In genomic region chr16:17261197-17261858, GRCh38 we compare ENCODE assay signal across 17 cellular contexts.
DNase-seq lines count a peak whose midpoint lies in the region; ATAC-seq and TF ChIP-seq lines count a peak whose summit lies in the region.
"Had no signal": no experiment of that assay in that cellular context is flagged by ENCODE, and none has a peak within 500 bp of the region (broad histone marks: within the 10 kb centered on the region; RNA-seq: fewer than 3 reads in every experiment).

No MANE protein-coding gene starts in this region.

- peak; percentile 22 for DNase-seq in stimulated activated CD4-positive, alpha-beta T cell treated with anti-CD3 and anti-CD28 coated beads, Interleukin-15, amount 100 ng/mL, for 24 hours
- DNase-seq in stimulated activated CD4-positive, alpha-beta T cell treated with anti-CD3 and anti-CD28 coated beads, Interleukin-2, amount 100 ng/mL, for 24 hours: no peak
- peak; percentile 22 for DNase-seq in NOMO-1 treated with DMSO at 0.1 percent for 48 hours (lab: John Stamatoyannopoulos, UW; ENCODE audit: unreplicated experiment)
- DNase-seq in central memory CD8-positive, alpha-beta T cell (ENCODE audit: low spot score in 2 of 2): no peak
- no peak for DNase-seq in coronary artery (ENCODE audit: low spot score)
- no peak for DNase-seq in A673 (ENCODE audit: low spot score)
- DNase-seq in CD1c-positive myeloid dendritic cell (ENCODE audit: extremely low spot score): no peak
- DNase-seq: anterior cingulate cortex, DND-41, glutamatergic neuron, NCI-H2029 treated with DMSO at 0.1 percent for 48 hours, pancreas, SIG-M5, small intestine, substantia nigra had no signal

- TF ChIP-seq CTCF in coronary artery (IDR thresholded peaks at IDR 0.05) (no peak), A673 (conservative IDR thresholded peaks at IDR 0.05; ENCODE audit: low read depth, low read length) (no peak)

- H3K27me3 Mint-ChIP-seq in central memory CD8-positive, alpha-beta T cell: no peaks in the 10 kb centered on the region

- CTCF ChIA-PET in A673 (lab: Charles Lee): no interaction called here

- no peaks in the 10 kb centered on the region for H3K4me1 ChIP-seq in A673 (ENCODE audit: insufficient read depth, low read length, poor library complexity, severe bottlenecking)

- no TSS peak for BruUV-seq in A673 (replicated peaks; lab: Mats Ljungman, UMichigan)

- no peak overlapping the region for H3K27ac ChIP-seq in coronary artery
- no peak overlapping the region for H3K27ac ChIP-seq in A673 (ENCODE audit: low read depth, low read length, poor library complexity, severe bottlenecking)
- H3K27ac ChIP-seq: BLaER1, pancreas had no signal

- H3K27me3 ChIP-seq in A673 (replicated peaks; ENCODE audit: insufficient read depth, low read depth, low read length, poor library complexity): no peaks in the 10 kb centered on the region
- H3K27me3 ChIP-seq: BLaER1, pancreas had no signal

- peak; percentile 58 for ATAC-seq in central memory CD8-positive, alpha-beta T cell (replicated peaks; ENCODE audit: extremely low read depth, poor library complexity, severe bottlenecking)
- ATAC-seq: pancreas had no signal

- H3K9me3 Mint-ChIP-seq in central memory CD8-positive, alpha-beta T cell: no peaks in the 10 kb centered on the region
- H3K9me3 Mint-ChIP-seq: mesothelial cell of epicardium had no signal

- no peak overlapping the region for H3K4me3 Mint-ChIP-seq in central memory CD8-positive, alpha-beta T cell
- H3K4me3 Mint-ChIP-seq: mesothelial cell of epicardium had no signal

- H3K9me3 ChIP-seq in A673 (ENCODE audit: low read depth, low read length, poor library complexity, severe bottlenecking): no peaks in the 10 kb centered on the region
- H3K9me3 ChIP-seq: BLaER1, pancreas had no signal

- no peak overlapping the region for H3K27ac Mint-ChIP-seq in central memory CD8-positive, alpha-beta T cell (ENCODE audit: low read depth)
- H3K27ac Mint-ChIP-seq: mesothelial cell of epicardium had no signal

- peaks cover 59% of the 10 kb centered on the region for H3K4me1 Mint-ChIP-seq in central memory CD8-positive, alpha-beta T cell
- H3K4me1 Mint-ChIP-seq: mesothelial cell of epicardium had no signal

- peaks cover 3% of the 10 kb centered on the region for H3K36me3 Mint-ChIP-seq in central memory CD8-positive, alpha-beta T cell (ENCODE audit: insufficient read depth)
- H3K36me3 Mint-ChIP-seq: mesothelial cell of epicardium had no signal

- intact Hi-C loops in A673 (cut with micrococcal nuclease; ENCODE audit: unreplicated experiment): no loop called here

- POLR2A ChIA-PET in A673 (lab: Charles Lee; ENCODE audit: low non-redundant PET): no interaction called here

- H3K4me3 ChIP-seq in coronary artery (no peak overlapping the region), A673 (ENCODE audit: low read depth, low read length, poor library complexity, severe bottlenecking) (no peak overlapping the region)
- H3K4me3 ChIP-seq: BLaER1, pancreas had no signal

- no peaks in the 10 kb centered on the region for H3K36me3 ChIP-seq in A673 (ENCODE audit: insufficient read depth, low read length, poor library complexity, severe bottlenecking)
- H3K36me3 ChIP-seq: pancreas had no signal

Comparison
In these comparisons a context has a peak if more than half of its experiments do, and no peak if none do; other contexts are left out.
1. DNase-seq: peak in stimulated activated CD4-positive, alpha-beta T cell treated with anti-CD3 and anti-CD28 coated beads, Interleukin-15, amount 100 ng/mL, for 24 hours (single experiment) and NOMO-1 treated with DMSO at 0.1 percent for 48 hours (single experiment); none in stimulated activated CD4-positive, alpha-beta T cell treated with anti-CD3 and anti-CD28 coated beads, Interleukin-2, amount 100 ng/mL, for 24 hours (0 of 2), central memory CD8-positive, alpha-beta T cell (0 of 2), coronary artery (single experiment), A673 (single experiment) and CD1c-positive myeloid dendritic cell (single experiment).